In genomic region chr7:65444899-65445823, GRCh38 we compare ENCODE assay signal across 1 cellular context.
TF ChIP-seq lines count a peak whose summit lies in the region.

No MANE protein-coding gene starts in this region.

TF ChIP-seq in HepG2, 621 proteins besides CTCF, POLR2A, EP300 and RAD21 (continued from another document and continues in another):
- TF ChIP-seq RFXANK (CRISPR knock-in tag; IDR thresholded peaks at IDR 0.05): no peak
- TF ChIP-seq ZFP62 (CRISPR knock-in tag; IDR thresholded peaks at IDR 0.05): no peak
- TF ChIP-seq SMARCC2 (IDR thresholded peaks at IDR 0.05): peak; percentile 27; the same call in 1 of the 2 replicates
- no peak for TF ChIP-seq TCF7L2 (IDR thresholded peaks at IDR 0.05; ENCODE audit: low read depth, low read length)
- peak; percentile 60; the same call in 1 of the 2 replicates for TF ChIP-seq YEATS4 (CRISPR knock-in tag; IDR thresholded peaks at IDR 0.05; ENCODE audit: borderline replicate concordance)
- peak; percentile 37; the same call in 1 of the 2 replicates for TF ChIP-seq SALL2 (CRISPR knock-in tag; IDR thresholded peaks at IDR 0.05)
- 0 out of 2 replicates have a peak, but pooled peaks have one; percentile 23 for TF ChIP-seq ZNF510 (CRISPR knock-in tag; IDR thresholded peaks at IDR 0.05; ENCODE audit: low read depth)
- peak; percentile 98 for TF ChIP-seq SIX1 (CRISPR knock-in tag; IDR thresholded peaks at IDR 0.05; ENCODE audit: borderline replicate concordance)
- 0 out of 2 replicates have a peak, but pooled peaks have one; percentile 53 for TF ChIP-seq ZNF343 (CRISPR knock-in tag; IDR thresholded peaks at IDR 0.05)
- TF ChIP-seq SKIL (CRISPR knock-in tag; IDR thresholded peaks at IDR 0.05; ENCODE audit: borderline replicate concordance): peak; percentile 75; the same call in 1 of the 2 replicates
- peak; percentile 38; the same call in 1 of the 2 replicates for TF ChIP-seq ZSCAN31 (CRISPR knock-in tag; IDR thresholded peaks at IDR 0.05; ENCODE audit: low read depth)
- no peak for TF ChIP-seq ZNF282 (IDR thresholded peaks at IDR 0.05; ENCODE audit: partially characterized antibody)
- no peak for TF ChIP-seq ZBTB26 (CRISPR knock-in tag; IDR thresholded peaks at IDR 0.05; ENCODE audit: borderline replicate concordance)
- TF ChIP-seq SOX13 (IDR thresholded peaks at IDR 0.05): peak; percentile 85
- peak in 1 of 2 experiments; percentile 95; a peak in 2 of 4 replicates for TF ChIP-seq SOX13 (CRISPR knock-in tag; conservative IDR thresholded peaks at IDR 0.05 in 1 of 2, IDR thresholded peaks at IDR 0.05 in 1 of 2)
- no peak for TF ChIP-seq XBP1 (CRISPR knock-in tag; IDR thresholded peaks at IDR 0.05)
- no peak for TF ChIP-seq ZNF251 (CRISPR knock-in tag; IDR thresholded peaks at IDR 0.05)
- TF ChIP-seq ZNF879 (CRISPR knock-in tag; IDR thresholded peaks at IDR 0.05): no peak
- no peak for TF ChIP-seq MXD1 (CRISPR knock-in tag; IDR thresholded peaks at IDR 0.05)
- TF ChIP-seq, protein P1, sequence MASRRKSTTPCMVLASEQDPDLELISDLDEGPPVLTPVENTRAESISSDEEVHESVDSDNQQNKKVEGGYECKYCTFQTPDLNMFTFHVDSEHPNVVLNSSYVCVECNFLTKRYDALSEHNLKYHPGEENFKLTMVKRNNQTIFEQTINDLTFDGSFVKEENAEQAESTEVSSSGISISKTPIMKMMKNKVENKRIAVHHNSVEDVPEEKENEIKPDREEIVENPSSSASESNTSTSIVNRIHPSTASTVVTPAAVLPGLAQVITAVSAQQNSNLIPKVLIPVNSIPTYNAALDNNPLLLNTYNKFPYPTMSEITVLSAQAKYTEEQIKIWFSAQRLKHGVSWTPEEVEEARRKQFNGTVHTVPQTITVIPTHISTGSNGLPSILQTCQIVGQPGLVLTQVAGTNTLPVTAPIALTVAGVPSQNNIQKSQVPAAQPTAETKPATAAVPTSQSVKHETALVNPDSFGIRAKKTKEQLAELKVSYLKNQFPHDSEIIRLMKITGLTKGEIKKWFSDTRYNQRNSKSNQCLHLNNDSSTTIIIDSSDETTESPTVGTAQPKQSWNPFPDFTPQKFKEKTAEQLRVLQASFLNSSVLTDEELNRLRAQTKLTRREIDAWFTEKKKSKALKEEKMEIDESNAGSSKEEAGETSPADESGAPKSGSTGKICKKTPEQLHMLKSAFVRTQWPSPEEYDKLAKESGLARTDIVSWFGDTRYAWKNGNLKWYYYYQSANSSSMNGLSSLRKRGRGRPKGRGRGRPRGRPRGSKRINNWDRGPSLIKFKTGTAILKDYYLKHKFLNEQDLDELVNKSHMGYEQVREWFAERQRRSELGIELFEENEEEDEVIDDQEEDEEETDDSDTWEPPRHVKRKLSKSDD (CRISPR knock-in tag; IDR thresholded peaks at IDR 0.05; ENCODE audit: low read depth): no peak
- no peak for TF ChIP-seq PHF5A (CRISPR knock-in tag; IDR thresholded peaks at IDR 0.05; ENCODE audit: low read depth, unreplicated experiment)
- peak; percentile 26; the same call in 1 of the 2 replicates for TF ChIP-seq ZNF652 (CRISPR knock-in tag; IDR thresholded peaks at IDR 0.05; ENCODE audit: borderline replicate concordance, low read depth)
- no peak for TF ChIP-seq ZUFSP (CRISPR knock-in tag; IDR thresholded peaks at IDR 0.05; ENCODE audit: borderline replicate concordance)
- TF ChIP-seq HNF4A (CRISPR knock-in tag; IDR thresholded peaks at IDR 0.05): peak; percentile 96
- TF ChIP-seq SSRP1 (CRISPR knock-in tag; IDR thresholded peaks at IDR 0.05): 0 out of 2 replicates have a peak, but pooled peaks have one; percentile 28
- no peak for TF ChIP-seq GLI4 (CRISPR knock-in tag; IDR thresholded peaks at IDR 0.05; ENCODE audit: borderline replicate concordance)
- TF ChIP-seq PHF8 (CRISPR knock-in tag; IDR thresholded peaks at IDR 0.05): no peak
- no peak for TF ChIP-seq KDM5A (IDR thresholded peaks at IDR 0.05; ENCODE audit: borderline replicate concordance, low read length)
- TF ChIP-seq PAXIP1 (CRISPR knock-in tag; conservative IDR thresholded peaks at IDR 0.05): peak; percentile 99
- no peak for TF ChIP-seq TOE1 (CRISPR knock-in tag; IDR thresholded peaks at IDR 0.05)
- TF ChIP-seq ZNF224 (CRISPR knock-in tag; IDR thresholded peaks at IDR 0.05): no peak
- no peak for TF ChIP-seq ZNF446 (CRISPR knock-in tag; IDR thresholded peaks at IDR 0.05)
- TF ChIP-seq ZSCAN29 (CRISPR knock-in tag; conservative IDR thresholded peaks at IDR 0.05): peak; percentile 61; the same call in 1 of the 2 replicates
- no peak for TF ChIP-seq SRY (CRISPR knock-in tag; IDR thresholded peaks at IDR 0.05)
- 0 out of 2 replicates have a peak, but pooled peaks have one; percentile 33 for TF ChIP-seq ZMAT3 (CRISPR knock-in tag; conservative IDR thresholded peaks at IDR 0.05)
- peak; percentile 82 for TF ChIP-seq CBFB (CRISPR knock-in tag; IDR thresholded peaks at IDR 0.05)
- peak; percentile 99 for TF ChIP-seq MED1 (CRISPR knock-in tag; IDR thresholded peaks at IDR 0.05)
- peak; percentile 68 for TF ChIP-seq POGK (CRISPR knock-in tag; conservative IDR thresholded peaks at IDR 0.05)
- peak; percentile 89 for TF ChIP-seq FOSL2 (CRISPR knock-in tag; IDR thresholded peaks at IDR 0.05)
- no peak for TF ChIP-seq PRDM4 (CRISPR knock-in tag; IDR thresholded peaks at IDR 0.05; ENCODE audit: borderline replicate concordance)
- TF ChIP-seq ATAD3A (CRISPR knock-in tag; IDR thresholded peaks at IDR 0.05): no peak
- no peak for TF ChIP-seq SP2 (CRISPR knock-in tag; IDR thresholded peaks at IDR 0.05)
- TF ChIP-seq MTF2 (CRISPR knock-in tag; IDR thresholded peaks at IDR 0.05; ENCODE audit: borderline replicate concordance): no peak
- no peak for TF ChIP-seq AFF4 (CRISPR knock-in tag; IDR thresholded peaks at IDR 0.05)
- no peak for TF ChIP-seq BHLHE40 (IDR thresholded peaks at IDR 0.05; ENCODE audit: low read length)
